8 cellular contexts compared by ENCODE assay signal in the genomic region with DNA sequence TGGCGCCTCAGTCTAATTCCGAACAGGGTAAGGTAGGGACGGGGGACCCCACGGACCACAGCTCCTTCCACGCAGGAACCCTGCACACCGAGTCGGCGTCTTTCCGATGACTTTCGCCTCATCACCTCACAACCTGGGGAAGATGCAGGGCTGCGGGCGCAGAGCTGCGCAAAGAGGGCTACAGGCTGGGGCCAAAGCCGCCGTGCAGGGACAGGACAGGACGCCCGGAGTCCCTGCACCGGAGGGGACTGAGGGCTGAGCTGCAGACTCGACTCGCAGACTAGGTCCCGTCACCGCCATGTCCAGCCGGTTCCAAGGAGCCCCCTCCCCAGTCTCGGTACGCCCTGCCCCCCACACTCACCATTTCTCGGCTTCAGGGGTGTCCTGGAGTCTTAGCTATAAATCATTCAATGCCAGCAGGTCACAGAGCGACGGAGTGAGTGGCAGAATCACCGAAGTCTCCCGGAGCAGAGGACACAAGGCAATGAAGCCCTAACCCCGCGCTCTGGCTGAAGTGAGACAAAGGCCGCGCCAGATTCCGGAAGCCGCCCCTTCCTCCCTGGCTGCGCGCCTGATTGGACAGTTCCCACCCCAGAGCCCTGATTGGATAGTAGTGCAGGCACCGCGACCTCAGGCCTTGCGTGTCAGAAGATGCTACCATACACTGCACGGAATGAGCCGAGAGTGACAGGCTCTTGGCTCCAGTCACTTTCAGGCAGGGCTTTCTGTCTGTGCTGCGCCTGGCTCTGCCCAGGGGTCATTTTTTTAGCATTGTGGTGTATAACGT. TPM values are rescaled to one million over a fixed set of nuclear protein-coding genes. Genes with fewer than 3 reads are reported as not detected.
A peak's percentile ranks its signal among the peaks of the same experiment; 100 is the strongest.
DNase-seq lines count a peak whose midpoint lies in the region; ATAC-seq and FAIRE-seq lines count a peak whose summit lies in the region.
"Not testable (repeated sequence)": the region's sequence is repeated elsewhere in the genome, so short reads cannot be mapped to it uniquely, and the experiment has no call there.

A gene (minus strand): TSS at position 522 of the 787 bp plus-strand sequence. CDS start 158 bp downstream, at position 364.

- peak; percentile 100 for ATAC-seq in GM19324 (IDR thresholded peaks at IDR 0.05; ENCODE audit: low FRiP score, unreplicated experiment)
- peak; percentile 100 for ATAC-seq in HG03460 (IDR thresholded peaks at IDR 0.05; ENCODE audit: unreplicated experiment)
- ATAC-seq in activated CD4-positive, alpha-beta T cell treated with anti-CD3 and anti-CD28 coated beads for 36 hours = peak; percentile 100

- CTCF ChIA-PET in activated CD4-positive, alpha-beta T cell treated with anti-CD3 and anti-CD28 coated beads for 36 hours (lab: Charles Lee) = not testable (repeated sequence)

- H3K4me3 ChIP-seq in BLaER1 = peak within 1 kb of the TSS; percentile 75

- peak; percentile 73 for FAIRE-seq in colon (lab: Jason Lieb, UNC)

- H3K4me1 Mint-ChIP-seq in activated CD4-positive, alpha-beta T cell treated with anti-CD3 and anti-CD28 coated beads for 36 hours = peaks cover 15% of the 10 kb centered on the region

- not testable (repeated sequence) for H3K9me3 ChIP-seq in BLaER1

- DNase-seq in NCI-H524 treated with DMSO at 0.1 percent for 48 hours (lab: John Stamatoyannopoulos, UW) (peak; percentile 46), kidney tubule cell (ENCODE audit: low spot score) (peak; percentile 96)
- peak; percentile 89 for DNase-seq in activated CD4-positive, alpha-beta T cell treated with anti-CD3 and anti-CD28 coated beads for 36 hours
- DNase-seq in stimulated activated CD4-positive, alpha-beta T cell treated with anti-CD3 and anti-CD28 coated beads, Interleukin-1b, Interleukin-23, amount 100 ng/mL, for 24 hours (ENCODE audit: low read depth in 4 of 4, low spot score in 1 of 4) = peak; percentile 57 to 80 (median 70)

- not testable (repeated sequence) for H3K9me3 Mint-ChIP-seq in activated CD4-positive, alpha-beta T cell treated with anti-CD3 and anti-CD28 coated beads for 36 hours (ENCODE audit: low read depth)

- H3K4me1 ChIP-seq in BLaER1 = peaks cover 23% of the 10 kb centered on the region

- peaks cover 24% of the 10 kb centered on the region for H3K36me3 ChIP-seq in BLaER1

- not testable (repeated sequence) for H3K36me3 Mint-ChIP-seq in activated CD4-positive, alpha-beta T cell treated with anti-CD3 and anti-CD28 coated beads for 36 hours (ENCODE audit: low read depth)

- peak within 1 kb of the TSS; percentile 82; the same call in 1 of the 2 replicates for H3K27ac ChIP-seq in BLaER1

- H4K20me1 ChIP-seq in BLaER1 = not testable (repeated sequence)

- peak within 1 kb of the TSS; percentile 89 for H3K27ac Mint-ChIP-seq in activated CD4-positive, alpha-beta T cell treated with anti-CD3 and anti-CD28 coated beads for 36 hours

- peak within 1 kb of the TSS; percentile 89 for H3K4me3 Mint-ChIP-seq in activated CD4-positive, alpha-beta T cell treated with anti-CD3 and anti-CD28 coated beads for 36 hours

- peak within 1 kb of the TSS; percentile 78 for H3K4me2 ChIP-seq in BLaER1

- peak within 1 kb of the TSS; percentile 85 for H3K9ac ChIP-seq in BLaER1

- H3K27me3 Mint-ChIP-seq in activated CD4-positive, alpha-beta T cell treated with anti-CD3 and anti-CD28 coated beads for 36 hours = not testable (repeated sequence)

- H3K27me3 ChIP-seq in BLaER1 = not testable (repeated sequence)

- POLR2A ChIA-PET in activated CD4-positive, alpha-beta T cell treated with anti-CD3 and anti-CD28 coated beads for 36 hours (lab: Charles Lee) = not testable (repeated sequence)

- intact Hi-C loops in activated CD4-positive, alpha-beta T cell treated with anti-CD3 and anti-CD28 coated beads for 36 hours (cut with DNase I, micrococcal nuclease) = loop anchor here in 1 of 2 experiments (10.0 kb wide), 1 partner anchor 397 kb away; no protein-coding TSS in a partner anchor

RNA-seq across cellular contexts. Expression of the gene that starts here (rescaled TPM):
- total RNA-seq in activated CD4-positive, alpha-beta T cell treated with anti-CD3 and anti-CD28 coated beads for 36 hours = 10 to 100 TPM; 14.5 to 16.3 TPM

Comparison
In these comparisons a context has a peak if more than half of its experiments do, and no peak if none do; other contexts are left out.
1. Peak in every context shown above with its lines: DNase-seq, ATAC-seq, H3K4me3 ChIP-seq and H3K27ac ChIP-seq.
2. DNase-seq: peak in every context shown above with its lines; median percentile 96 in kidney tubule cell; 89 in activated CD4-positive, alpha-beta T cell treated with anti-CD3 and anti-CD28 coated beads for 36 hours; 70 in stimulated activated CD4-positive, alpha-beta T cell treated with anti-CD3 and anti-CD28 coated beads, Interleukin-1b, Interleukin-23, amount 100 ng/mL, for 24 hours; 46 in NCI-H524 treated with DMSO at 0.1 percent for 48 hours.